In genomic region chr10:30671011-30671616, GRCh38 we compare ENCODE assay signal across 8 cellular contexts. TPM values are rescaled to one million over a fixed set of nuclear protein-coding genes. Genes with fewer than 3 reads are reported as not detected.
DNase-seq lines count a peak whose midpoint lies in the region; ATAC-seq and TF ChIP-seq lines count a peak whose summit lies in the region.

No MANE protein-coding gene starts in this region.

- no peaks in the 10 kb centered on the region for H3K9me3 Mint-ChIP-seq in CD8-positive, alpha-beta T cell
- H3K9me3 Mint-ChIP-seq in endothelial cell (ENCODE audit: unreplicated experiment): no peaks in the 10 kb centered on the region

- H3K27ac Mint-ChIP-seq in CD8-positive, alpha-beta T cell: no peak overlapping the region
- H3K27ac Mint-ChIP-seq in T-helper 17 cell (no peak overlapping the region), endothelial cell (ENCODE audit: unreplicated experiment) (no peak overlapping the region)

- ATAC-seq in CD8-positive, alpha-beta T cell: peak; percentile 77
- ATAC-seq in GM18858 (IDR thresholded peaks at IDR 0.05; ENCODE audit: unreplicated experiment) (peak; percentile 47), T-helper 17 cell (peak; percentile 71), HG03354 (IDR thresholded peaks at IDR 0.05; ENCODE audit: poor library complexity, severe bottlenecking, unreplicated experiment) (no peak)

- no peaks in the 10 kb centered on the region for H3K9me3 ChIP-seq in CD8-positive, alpha-beta T cell (ENCODE audit: low read length)
- no peaks in the 10 kb centered on the region for H3K9me3 ChIP-seq in T-helper 17 cell (ENCODE audit: control insufficient read depth, low read length, poor library complexity, severe bottlenecking)

- POLR2A ChIA-PET in CD8-positive, alpha-beta T cell (lab: Charles Lee): interaction anchor here (0.7 kb wide), 1 partner anchor 11 kb away, joined by 3 read pairs; no protein-coding TSS in a partner anchor

- CTCF ChIA-PET in CD8-positive, alpha-beta T cell (lab: Charles Lee): interaction anchor here (0.6 to 3.0 kb wide), 23 partner anchors 10 to 1309 kb away, joined by 3 to 16 read pairs (median 4); no protein-coding TSS in a partner anchor

- H3K4me3 Mint-ChIP-seq in CD8-positive, alpha-beta T cell: peak overlapping the region; percentile 63
- H3K4me3 Mint-ChIP-seq in T-helper 17 cell: peak overlapping the region; percentile 74
- no peak overlapping the region for H3K4me3 Mint-ChIP-seq in endothelial cell (ENCODE audit: unreplicated experiment)

- peak; percentile 91 for TF ChIP-seq CTCF in CD8-positive, alpha-beta T cell (IDR thresholded peaks at IDR 0.05)
- peak; percentile 93 for TF ChIP-seq CTCF in endothelial cell (IDR thresholded peaks at IDR 0.05; ENCODE audit: unreplicated experiment)

- no peaks in the 10 kb centered on the region for H3K36me3 ChIP-seq in CD8-positive, alpha-beta T cell (ENCODE audit: insufficient read depth, low read length)

- intact Hi-C loops in CD8-positive, alpha-beta T cell (cut with DNase I, micrococcal nuclease): loop anchor here (1.0 kb wide), 2 partner anchors 16 to 47 kb away; no protein-coding TSS in a partner anchor

- DNase-seq in CD8-positive, alpha-beta T cell: peak in 2 of 7 experiments; percentile 16 to 22
- peak; percentile 5 for DNase-seq in NCI-H146 (lab: John Stamatoyannopoulos, UW)
- no peak for DNase-seq in T-helper 17 cell
- DNase-seq in endothelial cell (ENCODE audit: low spot score): peak; percentile 55
- DNase-seq in mucosa of gallbladder (ENCODE audit: low spot score): peak; percentile 63
- DNase-seq in GOT3 (lab: John Stamatoyannopoulos, UW): no peak

- no peak overlapping the region for H3K4me3 ChIP-seq in CD8-positive, alpha-beta T cell (ENCODE audit: low read depth, low read length)

- H3K36me3 Mint-ChIP-seq in CD8-positive, alpha-beta T cell: no peaks in the 10 kb centered on the region
- H3K36me3 Mint-ChIP-seq in T-helper 17 cell (ENCODE audit: low read depth): no peaks in the 10 kb centered on the region
- no peaks in the 10 kb centered on the region for H3K36me3 Mint-ChIP-seq in endothelial cell (ENCODE audit: low read depth, unreplicated experiment)

- H3K27ac ChIP-seq in CD8-positive, alpha-beta T cell (ENCODE audit: low read depth, low read length): no peak overlapping the region

- peaks cover 2% of the 10 kb centered on the region for H3K27me3 Mint-ChIP-seq in CD8-positive, alpha-beta T cell (ENCODE audit: low read depth)
- H3K27me3 Mint-ChIP-seq in T-helper 17 cell (peaks cover 32% of the 10 kb centered on the region), endothelial cell (ENCODE audit: unreplicated experiment) (peaks cover 1% of the 10 kb centered on the region)

- H3K27me3 ChIP-seq in CD8-positive, alpha-beta T cell (ENCODE audit: insufficient read depth, low read length): no peaks in the 10 kb centered on the region

- peaks cover 3% of the 10 kb centered on the region for H3K4me1 Mint-ChIP-seq in CD8-positive, alpha-beta T cell (ENCODE audit: low read depth)
- H3K4me1 Mint-ChIP-seq in T-helper 17 cell (peaks cover 3% of the 10 kb centered on the region), endothelial cell (ENCODE audit: unreplicated experiment) (peaks cover 13% of the 10 kb centered on the region)

- no peaks in the 10 kb centered on the region for H3K4me1 ChIP-seq in CD8-positive, alpha-beta T cell (ENCODE audit: insufficient read depth, low read length)

RNA-seq across cellular contexts. Expression of gene LYZL2, which starts 41.6 kb away (rescaled TPM):
- not detected for total RNA-seq in CD8-positive, alpha-beta T cell
- not detected for total RNA-seq in T-helper 17 cell
- not detected for total RNA-seq in endothelial cell (ENCODE audit: unreplicated experiment)
- total RNA-seq in mucosa of gallbladder: not detected

Comparison
In these comparisons a context has a peak if more than half of its experiments do, and no peak if none do; other contexts are left out.
1. DNase-seq: peak in NCI-H146 (single experiment), endothelial cell (single experiment) and mucosa of gallbladder (single experiment); none in T-helper 17 cell (0 of 3) and GOT3 (single experiment).